ENCODE assay signal across 13 cellular contexts in genomic region chr9:72675586-72675985, GRCh38.
DNase-seq lines count a peak whose midpoint lies in the region; ATAC-seq and TF ChIP-seq lines count a peak whose summit lies in the region.
"Had no signal": no experiment of that assay in that cellular context is flagged by ENCODE, and none has a peak within 500 bp of the region (broad histone marks: within the 10 kb centered on the region; RNA-seq: fewer than 3 reads in every experiment).

No MANE protein-coding gene starts in this region.

- ATAC-seq in esophagus mucosa: no peak

- peak overlapping the region in 3 of 59 donors; percentile 6 to 40 (median 34) for H3K27ac ChIP-seq in dorsolateral prefrontal cortex
- H3K27ac ChIP-seq: BLaER1, ovary had no signal

- no peaks in the 10 kb centered on the region for H3K27me3 ChIP-seq in dorsolateral prefrontal cortex
- H3K27me3 ChIP-seq: BLaER1, ovary had no signal

- intact Hi-C loops in dorsolateral prefrontal cortex (cut with DNase I): loop anchor here in 1 of 2 donors (10.0 kb wide), 1 partner anchor 81 kb away; no protein-coding TSS in a partner anchor

- DNase-seq in Daoy (ENCODE audit: low read depth): peak; percentile 33
- DNase-seq in NCI-H2081 (lab: John Stamatoyannopoulos, UW): peak; percentile 31 to 66
- peak; percentile 27 to 74 for DNase-seq in cardiac fibroblast (ENCODE audit: low read depth in 2 of 2)
- DNase-seq in mucosa of gallbladder (ENCODE audit: low spot score): peak; percentile 28
- DNase-seq in activated T-cell treated with anti-CD3 and anti-CD28 coated beads, Interleukin-2, amount 50 U/mL, for 48 hours: no peak
- no peak for DNase-seq in stimulated activated CD4-positive, alpha-beta T cell treated with anti-CD3 and anti-CD28 coated beads, Interleukin-2, amount 100 ng/mL, for 24 hours
- DNase-seq in dorsolateral prefrontal cortex: no peak
- DNase-seq: cerebellar nuclear complex, NCI-H774, ovary, SIG-M5 had no signal

- no peak for TF ChIP-seq CTCF in cardiac fibroblast (IDR thresholded peaks at IDR 0.05; ENCODE audit: low read depth, low read length)
- no peak for TF ChIP-seq CTCF in dorsolateral prefrontal cortex (IDR thresholded peaks at IDR 0.05 in 54 of 56, conservative IDR thresholded peaks at IDR 0.05 in 2 of 56; ENCODE audit: low read depth in 1 of 56, partially characterized antibody in 56 of 56)

- H3K4me3 ChIP-seq in cardiac fibroblast (replicated peaks in 1 of 2; ENCODE audit: low read depth in 2 of 2, low read length in 2 of 2) (no peak overlapping the region), dorsolateral prefrontal cortex (no peak overlapping the region)
- H3K4me3 ChIP-seq: BLaER1, ovary had no signal

Comparison
In these comparisons a context has a peak if more than half of its experiments do, and no peak if none do; other contexts are left out.
1. DNase-seq: peak in Daoy (single experiment), NCI-H2081 (2 of 2), cardiac fibroblast (2 of 2) and mucosa of gallbladder (single experiment); none in activated T-cell treated with anti-CD3 and anti-CD28 coated beads, Interleukin-2, amount 50 U/mL, for 48 hours (0 of 2), stimulated activated CD4-positive, alpha-beta T cell treated with anti-CD3 and anti-CD28 coated beads, Interleukin-2, amount 100 ng/mL, for 24 hours (0 of 2) and dorsolateral prefrontal cortex (0 of 10).